Comparison of ENCODE assay signal across 9 cellular contexts in the genomic region with DNA sequence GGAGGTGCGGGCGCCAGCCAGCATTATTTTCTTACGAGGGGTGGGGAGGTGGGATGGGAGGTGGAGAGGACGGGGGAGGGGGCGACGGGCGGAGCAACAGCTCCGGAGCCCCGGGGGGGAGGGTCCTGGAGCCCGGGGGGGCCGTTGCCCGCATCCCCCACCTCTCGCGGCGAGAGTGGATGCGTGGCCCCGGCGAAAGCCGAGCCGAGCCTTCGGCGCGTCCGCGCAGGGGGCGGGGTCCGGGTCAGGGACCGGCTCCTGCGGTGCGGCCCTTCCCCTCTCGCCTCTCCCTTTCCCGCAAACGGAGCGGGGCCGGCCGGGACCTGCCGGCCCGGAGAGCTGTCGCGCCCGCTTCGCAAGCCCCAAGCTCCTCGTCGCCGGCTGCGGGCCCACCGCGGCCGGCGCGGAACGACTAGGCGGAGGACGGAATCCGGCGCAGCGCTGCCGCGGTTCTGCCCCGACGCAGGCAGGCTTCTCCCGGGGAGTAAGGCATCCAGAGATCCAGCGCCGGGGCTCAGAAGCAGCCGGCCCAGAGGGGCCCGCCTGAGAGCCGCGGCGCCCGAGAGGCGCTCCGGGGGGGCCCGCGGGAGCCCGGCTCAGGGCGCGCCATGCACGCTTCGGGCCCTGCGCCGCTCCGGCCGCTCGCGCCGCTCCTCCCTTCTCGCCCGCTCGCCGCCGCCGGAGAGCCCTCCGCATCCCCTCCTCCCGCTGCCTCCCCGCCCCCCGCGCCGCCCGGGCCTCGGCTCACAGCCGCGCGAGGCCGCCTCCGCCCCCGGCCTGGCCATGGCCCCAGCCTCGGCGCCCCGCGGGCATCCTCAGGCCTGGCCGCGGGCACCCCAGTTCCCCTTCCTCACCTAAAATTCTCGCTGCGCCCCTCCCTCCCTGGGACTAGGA. TPM values are rescaled to one million over a fixed set of nuclear protein-coding genes. Genes with fewer than 3 reads are reported as not detected.
A peak's percentile ranks its signal among the peaks of the same experiment; 100 is the strongest.
DNase-seq lines count a peak whose midpoint lies in the region; ATAC-seq and TF ChIP-seq lines count a peak whose summit lies in the region.
"Had no signal": no experiment of that assay in that cellular context is flagged by ENCODE, and none has a peak within 500 bp of the region (broad histone marks: within the 10 kb centered on the region; RNA-seq: fewer than 3 reads in every experiment).

No MANE protein-coding gene starts in this region.

- no peaks in the 10 kb centered on the region for H4K20me1 ChIP-seq in PC-9 (ENCODE audit: insufficient read depth)

- no peaks in the 10 kb centered on the region for H3F3A ChIP-seq in PC-9 (ENCODE audit: insufficient read depth, low read depth)

- no peaks in the 10 kb centered on the region for H3K9me2 ChIP-seq in PC-9 (ENCODE audit: insufficient read depth)

- intact Hi-C loops in left lung (cut with DNase I) (no loop called here), PC-9 (cut with micrococcal nuclease; ENCODE audit: unreplicated experiment) (no loop called here)

- POLR2A ChIA-PET in PC-9 (lab: Charles Lee; ENCODE audit: unreplicated experiment): no interaction called here

- no peaks in the 10 kb centered on the region for H3K79me2 ChIP-seq in PC-9 (ENCODE audit: low read depth)

- H3K4me3 ChIP-seq in HUES48 (ENCODE audit: low read depth, low read length) (peak overlapping the region; percentile 68), left lung (peak overlapping the region; percentile 51 to 52), PC-9 (no peak overlapping the region)

- CTCF ChIA-PET in PC-9 (lab: Charles Lee): no interaction called here

- H3K9ac ChIP-seq in HUES48 (ENCODE audit: low read depth, low read length): no peak overlapping the region

- DNase-seq in COR-L47 (lab: John Stamatoyannopoulos, UW): peak; percentile 49
- DNase-seq in cerebellum (ENCODE audit: low spot score): peak; percentile 50
- DNase-seq in left lung: peak in 1 of 2 donors; percentile 81
- peak; percentile 14 for DNase-seq in stimulated activated naive CD8-positive, alpha-beta T cell treated with anti-CD3 and anti-CD28 coated beads, Interleukin-15, Interleukin-2, amounts not matched to agents 100 U/mL and 50 U/mL, for 24 hours
- DNase-seq in PC-9: no peak
- no peak for DNase-seq in stimulated activated CD4-positive, alpha-beta T cell treated with anti-CD3 and anti-CD28 coated beads, Interleukin-12 subunit alpha, Interleukin-12 subunit beta, amount 100 ng/mL, for 4 hours
- DNase-seq in SKM-1 (lab: John Stamatoyannopoulos, UW; ENCODE audit: unreplicated experiment): no peak

- H3K27me3 ChIP-seq in HUES48 (ENCODE audit: control insufficient read depth, insufficient read depth, low read length) (peaks cover 54% of the 10 kb centered on the region), left lung (peaks cover 29 to 98% of the 10 kb centered on the region in 2 donors), PC-9 (ENCODE audit: insufficient read depth, low read depth) (no peaks in the 10 kb centered on the region)

- no TSS peak for BruUV-seq in PC-9 (replicated peaks; lab: Mats Ljungman, UMichigan)

- H3K36me3 ChIP-seq in HUES48 (ENCODE audit: control insufficient read depth, insufficient read depth, low read length) (no peaks in the 10 kb centered on the region), left lung (no peaks in the 10 kb centered on the region), PC-9 (ENCODE audit: low read depth) (no peaks in the 10 kb centered on the region)

- H3K9me3 ChIP-seq in HUES48 (ENCODE audit: control insufficient read depth, insufficient read depth, low read length): no peaks in the 10 kb centered on the region
- H3K9me3 ChIP-seq in left lung: no peaks in the 10 kb centered on the region
- H3K9me3 ChIP-seq in PC-9 (ENCODE audit: insufficient read depth, low read depth): no peaks in the 10 kb centered on the region

- no peak overlapping the region for H2AFZ ChIP-seq in PC-9

- peak; percentile 60 for ATAC-seq in left lung
- ATAC-seq in stimulated activated naive CD8-positive, alpha-beta T cell treated with anti-CD3 and anti-CD28 coated beads, Interleukin-15, Interleukin-2, amounts not matched to agents 100 U/mL and 50 U/mL, for 24 hours: peak; percentile 49
- ATAC-seq: K562 had no signal

- H3K4me2 ChIP-seq in PC-9: no peak overlapping the region

- H3K27ac ChIP-seq in HUES48 (ENCODE audit: low read depth, low read length) (no peak overlapping the region), left lung (no peak overlapping the region), PC-9 (no peak overlapping the region)

- H3K4me1 ChIP-seq in HUES48 (ENCODE audit: control insufficient read depth, insufficient read depth, low read length): 0 out of 2 replicates have a peak, but pooled peaks cover 3% of the 10 kb centered on the region
- H3K4me1 ChIP-seq in left lung: peaks cover 0 to 23% of the 10 kb centered on the region in 2 donors
- H3K4me1 ChIP-seq in PC-9 (replicated peaks; ENCODE audit: insufficient read depth): 0 out of 2 replicates have a peak, but pooled peaks cover 8% of the 10 kb centered on the region

- no peak for TF ChIP-seq CTCF in left lung (IDR thresholded peaks at IDR 0.05)
- TF ChIP-seq CTCF in PC-9 (conservative IDR thresholded peaks at IDR 0.05): no peak

RNA-seq across cellular contexts. Expression of a gene that starts 0.4 kb away (rescaled TPM):
- total RNA-seq in cerebellum (23.5 TPM), left lung (1 to 10 TPM; 3.4 to 5.7 TPM), PC-9 (2021) (0.24 TPM in 1 of 2 replicates, not detected in the other)
- total RNA-seq: K562 had no signal

Comparison
In these comparisons a context has a peak if more than half of its experiments do, and no peak if none do; other contexts are left out.
1. DNase-seq: peak in COR-L47 (single experiment), cerebellum (single experiment) and stimulated activated naive CD8-positive, alpha-beta T cell treated with anti-CD3 and anti-CD28 coated beads, Interleukin-15, Interleukin-2, amounts not matched to agents 100 U/mL and 50 U/mL, for 24 hours (single experiment); none in PC-9 (0 of 2), stimulated activated CD4-positive, alpha-beta T cell treated with anti-CD3 and anti-CD28 coated beads, Interleukin-12 subunit alpha, Interleukin-12 subunit beta, amount 100 ng/mL, for 4 hours (single experiment) and SKM-1 (single experiment).